In genomic region chr11:62370743-62371440, GRCh38 we compare ENCODE assay signal across 9 cellular contexts. TPM values are rescaled to one million over a fixed set of nuclear protein-coding genes. Genes with fewer than 3 reads are reported as not detected.
A peak's percentile ranks its signal among the peaks of the same experiment; 100 is the strongest.
DNase-seq lines count a peak whose midpoint lies in the region; ATAC-seq and TF ChIP-seq lines count a peak whose summit lies in the region.
"Had no signal": no experiment of that assay in that cellular context is flagged by ENCODE, and none has a peak within 500 bp of the region (broad histone marks: within the 10 kb centered on the region; RNA-seq: fewer than 3 reads in every experiment).

No MANE protein-coding gene starts in this region.

- no peaks in the 10 kb centered on the region for H3K9me3 Mint-ChIP-seq in activated T-helper 17 cell treated with anti-CD3 and anti-CD28 coated beads, Interleukin-2, amount 50 U/mL, for 72 hours
- H3K9me3 Mint-ChIP-seq in memory B cell (no peaks in the 10 kb centered on the region), nephron progenitor cell (peaks cover 25% of the 10 kb centered on the region)
- H3K9me3 Mint-ChIP-seq in stimulated activated naive CD8-positive, alpha-beta T cell treated with anti-CD3 and anti-CD28 coated beads, Interleukin-15, Interleukin-2, amounts not matched to agents 100 ng/mL and 50 ng/mL, for 24 hours: no peaks in the 10 kb centered on the region

- DNase-seq in T-helper 1 cell (peak in 4 of 5 donors; percentile 13 to 63 (median 24)), memory B cell (ENCODE audit: low spot score in 2 of 2) (no peak), C1 segment of cervical spinal cord (lab: John Stamatoyannopoulos, UW) (no peak), nephron progenitor cell (no peak), pons (ENCODE audit: low spot score) (no peak), RPMI8226 (no peak)
- DNase-seq: KBM-7 had no signal

- H3K4me3 Mint-ChIP-seq in activated T-helper 17 cell treated with anti-CD3 and anti-CD28 coated beads, Interleukin-2, amount 50 U/mL, for 72 hours: peak overlapping the region; percentile 64
- H3K4me3 Mint-ChIP-seq in memory B cell: peak overlapping the region; percentile 80
- H3K4me3 Mint-ChIP-seq in stimulated activated naive CD8-positive, alpha-beta T cell treated with anti-CD3 and anti-CD28 coated beads, Interleukin-15, Interleukin-2, amounts not matched to agents 100 ng/mL and 50 ng/mL, for 24 hours: peak overlapping the region; percentile 44
- no peak overlapping the region for H3K4me3 Mint-ChIP-seq in nephron progenitor cell

- ATAC-seq in activated T-helper 17 cell treated with anti-CD3 and anti-CD28 coated beads, Interleukin-2, amount 50 U/mL, for 72 hours (replicated peaks): peak; percentile 92
- peak; percentile 78 for ATAC-seq in memory B cell (ENCODE audit: low read depth)

- H3K27me3 Mint-ChIP-seq in activated T-helper 17 cell treated with anti-CD3 and anti-CD28 coated beads, Interleukin-2, amount 50 U/mL, for 72 hours: no peaks in the 10 kb centered on the region
- H3K27me3 Mint-ChIP-seq in memory B cell: no peaks in the 10 kb centered on the region
- H3K27me3 Mint-ChIP-seq in stimulated activated naive CD8-positive, alpha-beta T cell treated with anti-CD3 and anti-CD28 coated beads, Interleukin-15, Interleukin-2, amounts not matched to agents 100 ng/mL and 50 ng/mL, for 24 hours: no peaks in the 10 kb centered on the region
- peaks cover 2% of the 10 kb centered on the region for H3K27me3 Mint-ChIP-seq in nephron progenitor cell (ENCODE audit: low read depth, poor library complexity)

- H3K36me3 Mint-ChIP-seq in activated T-helper 17 cell treated with anti-CD3 and anti-CD28 coated beads, Interleukin-2, amount 50 U/mL, for 72 hours (ENCODE audit: low read depth): no peaks in the 10 kb centered on the region
- H3K36me3 Mint-ChIP-seq in memory B cell (peaks cover 1% of the 10 kb centered on the region), nephron progenitor cell (ENCODE audit: low read depth) (peaks cover 32% of the 10 kb centered on the region)
- H3K36me3 Mint-ChIP-seq in stimulated activated naive CD8-positive, alpha-beta T cell treated with anti-CD3 and anti-CD28 coated beads, Interleukin-15, Interleukin-2, amounts not matched to agents 100 ng/mL and 50 ng/mL, for 24 hours (ENCODE audit: low read depth): no peaks in the 10 kb centered on the region

- no peaks in the 10 kb centered on the region for H3K4me1 Mint-ChIP-seq in activated T-helper 17 cell treated with anti-CD3 and anti-CD28 coated beads, Interleukin-2, amount 50 U/mL, for 72 hours
- H3K4me1 Mint-ChIP-seq in memory B cell: peaks cover 6% of the 10 kb centered on the region
- peaks cover 17% of the 10 kb centered on the region for H3K4me1 Mint-ChIP-seq in stimulated activated naive CD8-positive, alpha-beta T cell treated with anti-CD3 and anti-CD28 coated beads, Interleukin-15, Interleukin-2, amounts not matched to agents 100 ng/mL and 50 ng/mL, for 24 hours (ENCODE audit: low read depth)
- peaks cover 18% of the 10 kb centered on the region for H3K4me1 Mint-ChIP-seq in nephron progenitor cell

- TF ChIP-seq CTCF in nephron progenitor cell (IDR thresholded peaks at IDR 0.05): no peak

- H3K27ac Mint-ChIP-seq in activated T-helper 17 cell treated with anti-CD3 and anti-CD28 coated beads, Interleukin-2, amount 50 U/mL, for 72 hours: no peak overlapping the region
- no peak overlapping the region for H3K27ac Mint-ChIP-seq in memory B cell
- peak overlapping the region; percentile 66 for H3K27ac Mint-ChIP-seq in stimulated activated naive CD8-positive, alpha-beta T cell treated with anti-CD3 and anti-CD28 coated beads, Interleukin-15, Interleukin-2, amounts not matched to agents 100 ng/mL and 50 ng/mL, for 24 hours
- H3K27ac Mint-ChIP-seq in nephron progenitor cell: no peak overlapping the region

RNA-seq across cellular contexts. Expression of gene ASRGL1, which starts 33.6 kb away (rescaled TPM):
- 1 to 10 TPM; 1.3 to 2.2 TPM for total RNA-seq in activated T-helper 17 cell treated with anti-CD3 and anti-CD28 coated beads, Interleukin-2, amount 50 U/mL, for 72 hours

RNA-seq across cellular contexts. Expression of gene SCGB1A1, which starts 47.9 kb away (rescaled TPM):
- not detected for total RNA-seq in activated T-helper 17 cell treated with anti-CD3 and anti-CD28 coated beads, Interleukin-2, amount 50 U/mL, for 72 hours

Comparison
In these comparisons a context has a peak if more than half of its experiments do, and no peak if none do; other contexts are left out.
1. DNase-seq: peak in T-helper 1 cell (4 of 5); none in memory B cell (0 of 2), C1 segment of cervical spinal cord (0 of 14), nephron progenitor cell (single experiment), pons (single experiment) and RPMI8226 (single experiment).